In genomic region chr7:29748286-29749099, GRCh38 we compare ENCODE assay signal across 8 cellular contexts. TPM values are rescaled to one million over a fixed set of nuclear protein-coding genes. Genes with fewer than 3 reads are reported as not detected.
DNase-seq lines count a peak whose midpoint lies in the region; ATAC-seq and TF ChIP-seq lines count a peak whose summit lies in the region.

No MANE protein-coding gene starts in this region.

- H2AFZ ChIP-seq in MM.1S (ENCODE audit: low read length), result no peak overlapping the region

- CTCF ChIA-PET in RWPE1 (lab: Yijun Ruan, JAX), result interaction anchor here (0.6 to 1.0 kb wide), 4 partner anchors 9 to 209 kb away, joined by 3 to 7 read pairs (median 3); no protein-coding TSS in a partner anchor

- 32 to 36% (median 33%) methylated on average over 3 of the region's 3 CpGs for WGBS in psoas muscle, 3 donors

- no peaks in the 10 kb centered on the region for H4K20me1 ChIP-seq in MM.1S (ENCODE audit: insufficient read depth, low read length)

- H3K4me1 ChIP-seq in MM.1S (ENCODE audit: low read length) (no peaks in the 10 kb centered on the region), psoas muscle (peaks cover 4% of the 10 kb centered on the region)

- no peaks in the 10 kb centered on the region for H3K79me2 ChIP-seq in MM.1S (ENCODE audit: low read length)

- peak; percentile 76 for DNase-seq in DMS114 treated with DMSO at 0.1 percent for 48 hours (lab: John Stamatoyannopoulos, UW; ENCODE audit: unreplicated experiment)
- peak; percentile 65 for DNase-seq in MM.1S
- peak; percentile 28 for DNase-seq in RWPE1 (ENCODE audit: low spot score)
- peak; percentile 64 for DNase-seq in fibroblast of mammary gland (ENCODE audit: low read depth)
- no peak for DNase-seq in psoas muscle
- no peak for DNase-seq in iPS-NIHi11 (ENCODE audit: low spot score)

- H3K9me3 ChIP-seq in MM.1S (replicated peaks; ENCODE audit: insufficient read depth, low read length), result no peaks in the 10 kb centered on the region
- H3K9me3 ChIP-seq in psoas muscle, result no peaks in the 10 kb centered on the region

- H3K9ac ChIP-seq in MM.1S (ENCODE audit: low read length), result no peak overlapping the region

- TF ChIP-seq CTCF in MM.1S (IDR thresholded peaks at IDR 0.05; ENCODE audit: low read length) (peak; percentile 55), RWPE1 (conservative IDR thresholded peaks at IDR 0.05; ENCODE audit: low read depth) (peak; percentile 72), fibroblast of mammary gland (conservative IDR thresholded peaks at IDR 0.05; ENCODE audit: control insufficient read depth, insufficient read depth, low read depth, low read length) (peak; percentile 61), psoas muscle (IDR thresholded peaks at IDR 0.05) (peak; percentile 65)

- ATAC-seq in psoas muscle (peak; percentile 75 to 90 (median 77)), GM18519 (IDR thresholded peaks at IDR 0.05; ENCODE audit: low FRiP score, unreplicated experiment) (no peak), GM19455 (IDR thresholded peaks at IDR 0.05; ENCODE audit: unreplicated experiment) (no peak)

- no peak overlapping the region for H3K4me2 ChIP-seq in MM.1S (ENCODE audit: low read depth, low read length)

- H3K27ac ChIP-seq in MM.1S (ENCODE audit: low read length) (no peak overlapping the region), RWPE1 (no peak overlapping the region), psoas muscle (no peak overlapping the region)

- intact Hi-C loops in psoas muscle (cut with DNase I), result loop anchor here (2.0 to 10.0 kb wide), 5 partner anchors 59 to 174 kb away; partner anchors contain the start of gene WIPF3 (in 1 of the 2)

- H3K4me3 ChIP-seq in MM.1S (ENCODE audit: low read length) (no peak overlapping the region), fibroblast of mammary gland (ENCODE audit: control insufficient read depth, low read depth, low read length) (no peak overlapping the region), psoas muscle (no peak overlapping the region)

- POLR2A ChIA-PET in RWPE1 (lab: Yijun Ruan, JAX; ENCODE audit: low non-redundant PET), result no interaction called here

- H3K27me3 ChIP-seq in MM.1S (replicated peaks; ENCODE audit: insufficient read depth, low read length) (no peaks in the 10 kb centered on the region), psoas muscle (ENCODE audit: insufficient read depth in 3 of 3, low read length in 2 of 3) (no peaks in the 10 kb centered on the region)

- H3K36me3 ChIP-seq in MM.1S (replicated peaks; ENCODE audit: insufficient read depth, low read length) (no peaks in the 10 kb centered on the region), psoas muscle (ENCODE audit: insufficient read depth in 1 of 2, low read depth in 1 of 2) (no peaks in the 10 kb centered on the region)

- no peaks in the 10 kb centered on the region for H3F3A ChIP-seq in MM.1S (ENCODE audit: insufficient read depth, low read length)

- H3K9me2 ChIP-seq in MM.1S (replicated peaks; ENCODE audit: insufficient read depth, low read length), result no peaks in the 10 kb centered on the region

RNA-seq across cellular contexts. Expression of gene WIPF3, which starts 57.8 kb away (rescaled TPM):
- 10 to 100 TPM; 18.5 to 30.7 (median 23.8) TPM for total RNA-seq in psoas muscle
- 10 to 100 TPM in 1 of 3 donors, 1 to 10 TPM in 2; 3.3 to 17.4 (median 8.9) TPM for polyA plus RNA-seq in psoas muscle

Comparison
In these comparisons a context has a peak if more than half of its experiments do, and no peak if none do; other contexts are left out.
1. DNase-seq: peak in DMS114 treated with DMSO at 0.1 percent for 48 hours (single experiment), MM.1S (single experiment), RWPE1 (single experiment) and fibroblast of mammary gland (single experiment); none in psoas muscle (0 of 2) and iPS-NIHi11 (single experiment).
2. ATAC-seq: peak in psoas muscle (4 of 4); none in GM18519 (single experiment) and GM19455 (single experiment).
3. Peak in every context shown above with its lines, with median percentiles within 50 percentile points of each other: CTCF ChIP-seq.